Comparison of ENCODE assay signal across 22 cellular contexts in the genomic region with DNA sequence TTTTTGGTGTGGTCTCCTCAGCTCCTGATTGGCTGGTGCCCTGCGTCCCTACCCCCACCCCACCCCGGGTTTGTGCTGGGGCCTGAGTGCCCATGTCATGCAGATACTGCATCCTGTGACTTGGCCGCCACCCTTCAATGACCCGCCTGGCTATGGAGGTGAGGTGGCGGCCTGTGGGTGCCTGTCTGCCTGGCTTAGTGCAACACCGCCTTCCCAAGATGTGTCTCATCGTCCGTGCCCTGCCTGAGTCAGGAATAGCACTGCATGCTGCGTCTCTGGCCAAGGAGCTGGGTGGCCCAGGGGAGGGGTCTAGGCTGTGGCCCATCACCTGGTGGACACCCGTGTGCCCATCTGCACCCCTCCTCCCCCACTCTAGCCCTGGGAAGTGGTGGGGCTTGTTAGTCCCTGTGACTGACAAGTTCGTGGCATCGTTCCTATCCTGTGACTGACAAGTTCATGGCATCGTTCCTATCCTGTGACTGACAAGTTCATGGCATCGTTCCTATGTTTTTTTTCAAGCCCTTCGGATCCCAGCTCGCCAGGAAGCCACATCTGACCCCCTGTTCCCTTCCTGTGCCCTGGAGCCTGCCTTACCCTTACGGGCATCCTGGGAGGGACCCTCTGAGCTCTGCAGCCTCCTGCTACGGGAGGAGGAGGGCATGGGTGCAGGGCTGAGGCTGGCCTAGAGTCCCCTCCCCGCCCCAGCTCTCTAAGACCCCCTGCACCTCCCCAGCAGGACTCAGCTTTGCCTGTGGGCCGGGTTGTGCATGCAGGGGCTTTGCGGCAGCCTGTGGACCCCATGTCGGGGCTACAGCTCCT. TPM values are rescaled to one million over a fixed set of nuclear protein-coding genes. Genes with fewer than 3 reads are reported as not detected.
DNase-seq lines count a peak whose midpoint lies in the region; TF ChIP-seq lines count a peak whose summit lies in the region.
"Had no signal": no experiment of that assay in that cellular context is flagged by ENCODE, and none has a peak within 500 bp of the region (broad histone marks: within the 10 kb centered on the region; RNA-seq: fewer than 3 reads in every experiment).

No MANE protein-coding gene starts in this region.

- no peak overlapping the region for H3K4me3 Mint-ChIP-seq in activated naive CD8-positive, alpha-beta T cell treated with anti-CD3 and anti-CD28 coated beads for 36 hours
- no peak overlapping the region for H3K4me3 Mint-ChIP-seq in Calu3 (ENCODE audit: low read depth, unreplicated experiment)
- H3K4me3 Mint-ChIP-seq: activated CD4-positive, alpha-beta memory T cell treated with anti-CD3 and anti-CD28 coated beads for 36 hours; activated naive CD4-positive, alpha-beta T cell treated with anti-CD3 and anti-CD28 coated beads, Interleukin-2, amount 50 U/mL, for 24 hours; B cell had no signal

- H3K27me3 Mint-ChIP-seq in activated naive CD8-positive, alpha-beta T cell treated with anti-CD3 and anti-CD28 coated beads for 36 hours, result no peaks in the 10 kb centered on the region
- no peaks in the 10 kb centered on the region for H3K27me3 Mint-ChIP-seq in Calu3 (ENCODE audit: unreplicated experiment)
- H3K27me3 Mint-ChIP-seq: activated CD4-positive, alpha-beta memory T cell treated with anti-CD3 and anti-CD28 coated beads for 36 hours; activated naive CD4-positive, alpha-beta T cell treated with anti-CD3 and anti-CD28 coated beads, Interleukin-2, amount 50 U/mL, for 24 hours; B cell had no signal

- H3K9ac ChIP-seq in skeletal muscle satellite cell (ENCODE audit: low read depth, low read length), result peak overlapping the region; percentile 44

- no peak overlapping the region for H3K27ac Mint-ChIP-seq in activated naive CD8-positive, alpha-beta T cell treated with anti-CD3 and anti-CD28 coated beads for 36 hours
- H3K27ac Mint-ChIP-seq in Calu3 (ENCODE audit: unreplicated experiment), result no peak overlapping the region
- H3K27ac Mint-ChIP-seq: activated CD4-positive, alpha-beta memory T cell treated with anti-CD3 and anti-CD28 coated beads for 36 hours; activated naive CD4-positive, alpha-beta T cell treated with anti-CD3 and anti-CD28 coated beads, Interleukin-2, amount 50 U/mL, for 24 hours; B cell had no signal

- H3K36me3 Mint-ChIP-seq in activated naive CD8-positive, alpha-beta T cell treated with anti-CD3 and anti-CD28 coated beads for 36 hours, result peaks cover 9% of the 10 kb centered on the region
- H3K36me3 Mint-ChIP-seq in Calu3 (ENCODE audit: insufficient read depth, unreplicated experiment), result no peaks in the 10 kb centered on the region

- no peaks in the 10 kb centered on the region for H3K9me3 ChIP-seq in left ventricle myocardium inferior (replicated peaks)
- no peaks in the 10 kb centered on the region for H3K9me3 ChIP-seq in skeletal muscle satellite cell (replicated peaks; ENCODE audit: low read length)
- H3K9me3 ChIP-seq: left lung had no signal

- intact Hi-C loops in left ventricle myocardium inferior (cut with micrococcal nuclease), result loop anchor here (5.0 kb wide), 1 partner anchor 190 kb away; no protein-coding TSS in a partner anchor
- intact Hi-C loops in Calu3 (cut with micrococcal nuclease; ENCODE audit: unreplicated experiment), result no loop called here

- CTCF ChIA-PET in Calu3 (lab: Charles Lee), result interaction anchor here (1.1 to 1.3 kb wide), 2 partner anchors 190 to 193 kb away, joined by 4 to 7 read pairs; no protein-coding TSS in a partner anchor

- peak; percentile 58 for DNase-seq in ELR (ENCODE audit: low read depth)
- peak; percentile 75 for DNase-seq in left ventricle myocardium inferior
- DNase-seq in activated naive CD8-positive, alpha-beta T cell treated with anti-CD3 and anti-CD28 coated beads for 36 hours, result no peak
- DNase-seq in ureter (ENCODE audit: low spot score), result no peak
- no peak for DNase-seq in Calu3
- DNase-seq in stimulated activated CD4-positive, alpha-beta T cell treated with anti-CD3 and anti-CD28 coated beads, Interleukin-2, amount 100 ng/mL, for 24 hours, result no peak
- DNase-seq: activated CD4-positive, alpha-beta memory T cell treated with anti-CD3 and anti-CD28 coated beads for 36 hours; activated T-cell treated with anti-CD3 and anti-CD28 coated beads, Interleukin-2, amount 50 U/mL, for 1 hour; cortex of kidney; DMS 273 treated with DMSO at 0.1 percent for 48 hours; GF-D8; IMR-90; NCI-H187 treated with DMSO at 0.1 percent for 48 hours; NCI-H446; SHP77; stimulated activated CD4-positive, alpha-beta T cell treated with anti-CD3 and anti-CD28 coated beads, Interleukin-4, amount 100 ng/mL, for 24 hours had no signal

- H3K4me1 Mint-ChIP-seq in activated naive CD8-positive, alpha-beta T cell treated with anti-CD3 and anti-CD28 coated beads for 36 hours, result peaks cover 10% of the 10 kb centered on the region
- H3K4me1 Mint-ChIP-seq in Calu3 (ENCODE audit: low read depth, unreplicated experiment), result peaks cover 3% of the 10 kb centered on the region

- peak overlapping the region; percentile 49 for H3K4me2 ChIP-seq in skeletal muscle satellite cell (ENCODE audit: low read length)

- H3K27ac ChIP-seq in VCaP (peak overlapping the region; percentile 5; the same call in 1 of the 2 replicates), left ventricle myocardium inferior (replicated peaks) (peak overlapping the region; percentile 91)
- H3K27ac ChIP-seq: epithelial cell of prostate, left lung had no signal

- no peaks in the 10 kb centered on the region for H3K27me3 ChIP-seq in left ventricle myocardium inferior (ENCODE audit: low read depth)
- no peaks in the 10 kb centered on the region for H3K27me3 ChIP-seq in skeletal muscle satellite cell (ENCODE audit: control insufficient read depth, insufficient read depth, low read length)
- H3K27me3 ChIP-seq: left lung had no signal

- TF ChIP-seq CTCF in VCaP (conservative IDR thresholded peaks at IDR 0.05) (no peak), left ventricle myocardium inferior (IDR thresholded peaks at IDR 0.05; ENCODE audit: borderline replicate concordance) (no peak), Calu3 (IDR thresholded peaks at IDR 0.05; ENCODE audit: unreplicated experiment) (no peak)

- H3K4me1 ChIP-seq in left ventricle myocardium inferior (peaks cover 90% of the 10 kb centered on the region), skeletal muscle satellite cell (ENCODE audit: control insufficient read depth, insufficient read depth, low read length) (peaks cover 45% of the 10 kb centered on the region)

- H3K4me3 ChIP-seq in left ventricle myocardium inferior (peak overlapping the region; percentile 39), skeletal muscle satellite cell (ENCODE audit: low read length) (no peak overlapping the region)
- H3K4me3 ChIP-seq: left lung had no signal

- H3K9me3 Mint-ChIP-seq in activated naive CD8-positive, alpha-beta T cell treated with anti-CD3 and anti-CD28 coated beads for 36 hours, result no peaks in the 10 kb centered on the region
- no peaks in the 10 kb centered on the region for H3K9me3 Mint-ChIP-seq in Calu3 (ENCODE audit: low read depth, unreplicated experiment)
- H3K9me3 Mint-ChIP-seq: activated CD4-positive, alpha-beta memory T cell treated with anti-CD3 and anti-CD28 coated beads for 36 hours; activated naive CD4-positive, alpha-beta T cell treated with anti-CD3 and anti-CD28 coated beads, Interleukin-2, amount 50 U/mL, for 24 hours had no signal

- H3K36me3 ChIP-seq in left ventricle myocardium inferior, result peaks cover 35% of the 10 kb centered on the region
- peaks cover 47% of the 10 kb centered on the region for H3K36me3 ChIP-seq in skeletal muscle satellite cell (ENCODE audit: insufficient read depth, low read length)

- no TSS peak for BruUV-seq in Calu3 (replicated peaks; lab: Mats Ljungman, UMichigan)

RNA-seq across cellular contexts. Expression of gene SLX9, which starts 7.5 kb away (rescaled TPM):
- 70.7 TPM for total RNA-seq in left ventricle myocardium inferior
- total RNA-seq in skeletal muscle satellite cell (2012; rRNA removed), result 18.1 and 25.6 TPM in 2 replicates
- total RNA-seq in activated naive CD8-positive, alpha-beta T cell treated with anti-CD3 and anti-CD28 coated beads for 36 hours, result 10 to 100 TPM; 85.9 to 93.6 TPM
- total RNA-seq in ureter, result 32.4 TPM
- 24.6 and 28.6 TPM in 2 replicates for total RNA-seq in Calu3 (2022)

RNA-seq across cellular contexts. Expression of gene ITGB2, which starts 26.6 kb away (rescaled TPM):
- total RNA-seq in left ventricle myocardium inferior (18.6 TPM), ureter (35.7 TPM), Calu3 (2022) (0.42 and 0.47 TPM in 2 replicates)
- total RNA-seq in skeletal muscle satellite cell (2012; rRNA removed), result 1.7 TPM in 1 of 2 replicates, not detected in the other
- 100 to 1,000 TPM; 223 to 234 TPM for total RNA-seq in activated naive CD8-positive, alpha-beta T cell treated with anti-CD3 and anti-CD28 coated beads for 36 hours
- total RNA-seq: IMR-90 had no signal

Comparison
In these comparisons a context has a peak if more than half of its experiments do, and no peak if none do; other contexts are left out.
1. DNase-seq: peak in ELR (single experiment) and left ventricle myocardium inferior (single experiment); none in activated naive CD8-positive, alpha-beta T cell treated with anti-CD3 and anti-CD28 coated beads for 36 hours (single experiment), ureter (single experiment), Calu3 (single experiment) and stimulated activated CD4-positive, alpha-beta T cell treated with anti-CD3 and anti-CD28 coated beads, Interleukin-2, amount 100 ng/mL, for 24 hours (0 of 2).
2. RNA of gene ITGB2, which starts 26.6 kb away (total RNA-seq): 223 to 234 TPM in activated naive CD8-positive, alpha-beta T cell treated with anti-CD3 and anti-CD28 coated beads for 36 hours, 35.7 TPM in ureter (single experiment) and 18.6 TPM in left ventricle myocardium inferior (single experiment); 0.42 to 0.47 TPM in Calu3; every median in the first group is over 10 times any median in the second.